In genomic region chr12:98370976-98371375, GRCh38 we compare ENCODE assay signal across 17 cellular contexts.
DNase-seq lines count a peak whose midpoint lies in the region; ATAC-seq and TF ChIP-seq lines count a peak whose summit lies in the region.
"Had no signal": no experiment of that assay in that cellular context is flagged by ENCODE, and none has a peak within 500 bp of the region (broad histone marks: within the 10 kb centered on the region; RNA-seq: fewer than 3 reads in every experiment).

No MANE protein-coding gene starts in this region.

- peak overlapping the region; percentile 17 for H3K27ac Mint-ChIP-seq in T-helper 1 cell treated with Interleukin-12 subunit alpha and Interleukin-12 subunit beta and Interleukin-4 antibody, amounts not matched to agents 30 μg/mL and 1 μg/mL, for 36 hours
- H3K27ac Mint-ChIP-seq in natural killer cell treated with Interleukin-12 subunit alpha and Interleukin-12 subunit beta and Interleukin-15 and Interleukin-18, amount 100 ng/mL, for 72 hours: no peak overlapping the region
- no peak overlapping the region for H3K27ac Mint-ChIP-seq in natural killer cell
- H3K27ac Mint-ChIP-seq in activated T-helper 1 cell treated with anti-CD3 and anti-CD28 coated beads, Interleukin-12 subunit alpha, Interleukin-12 subunit beta, Interleukin-2, Interleukin-4 antibody, amounts not matched to agents 30 ng/mL and 10 ng/mL and 1 ng/mL, durations not matched to agents 14 hours and 24 hours and 36 hours: no peak overlapping the region
- no peak overlapping the region for H3K27ac Mint-ChIP-seq in type B pancreatic cell

- peaks cover 12% of the 10 kb centered on the region for H3K9me3 Mint-ChIP-seq in T-helper 1 cell treated with Interleukin-12 subunit alpha and Interleukin-12 subunit beta and Interleukin-4 antibody, amounts not matched to agents 30 μg/mL and 1 μg/mL, for 36 hours
- H3K9me3 Mint-ChIP-seq in natural killer cell treated with Interleukin-12 subunit alpha and Interleukin-12 subunit beta and Interleukin-15 and Interleukin-18, amount 100 ng/mL, for 72 hours: no peaks in the 10 kb centered on the region
- no peaks in the 10 kb centered on the region for H3K9me3 Mint-ChIP-seq in natural killer cell
- no peaks in the 10 kb centered on the region for H3K9me3 Mint-ChIP-seq in activated T-helper 1 cell treated with anti-CD3 and anti-CD28 coated beads, Interleukin-12 subunit alpha, Interleukin-12 subunit beta, Interleukin-2, Interleukin-4 antibody, amounts not matched to agents 30 ng/mL and 10 ng/mL and 1 ng/mL, durations not matched to agents 14 hours and 24 hours and 36 hours
- H3K9me3 Mint-ChIP-seq in type B pancreatic cell: no peaks in the 10 kb centered on the region

- H3K9me3 ChIP-seq in right atrium auricular region: no peaks in the 10 kb centered on the region
- H3K9me3 ChIP-seq in PC-3 (ENCODE audit: low read length): no peaks in the 10 kb centered on the region

- no TSS peak for BruUV-seq in PC-3 (replicated peaks; lab: Mats Ljungman, UMichigan)

- H3K27me3 ChIP-seq in right atrium auricular region (no peaks in the 10 kb centered on the region), PC-3 (ENCODE audit: low read length) (peaks cover 66% of the 10 kb centered on the region)

- no peaks in the 10 kb centered on the region for H3K9me2 ChIP-seq in PC-3 (replicated peaks; ENCODE audit: low read length)

- H3K79me2 ChIP-seq in PC-3 (ENCODE audit: low read length): no peaks in the 10 kb centered on the region

- DNase-seq in T-helper 1 cell (no peak), natural killer cell (no peak), type B pancreatic cell (ENCODE audit: extremely low spot score, unreplicated experiment) (no peak), right atrium auricular region (ENCODE audit: low spot score) (no peak), PC-3 (no peak)
- no peak for DNase-seq in natural killer cell treated with Interleukin-12 subunit alpha and Interleukin-12 subunit beta and Interleukin-15 and Interleukin-18, amount 100 ng/mL, for 72 hours (ENCODE audit: low spot score)
- no peak for DNase-seq in activated T-helper 1 cell treated with anti-CD3 and anti-CD28 coated beads, Interleukin-12 subunit alpha, Interleukin-12 subunit beta, Interleukin-2, Interleukin-4 antibody, amounts not matched to agents 30 ng/mL and 10 ng/mL and 1 ng/mL, durations not matched to agents 14 hours and 24 hours and 36 hours (ENCODE audit: low spot score)
- DNase-seq: HCEC 1CT; Karpas-422; NCI-H1105; NCI-H1694; NCI-H2227 treated with DMSO at 0.1 percent for 48 hours; NK-92 treated with Interleukin-12 subunit alpha and Interleukin-12 subunit beta, amount 100 ng/mL, for 24 hours; OCI-M1; RPMI8226 had no signal

- H3K4me3 Mint-ChIP-seq in T-helper 1 cell treated with Interleukin-12 subunit alpha and Interleukin-12 subunit beta and Interleukin-4 antibody, amounts not matched to agents 30 μg/mL and 1 μg/mL, for 36 hours: peak overlapping the region; percentile 32
- peak overlapping the region; percentile 63 for H3K4me3 Mint-ChIP-seq in natural killer cell treated with Interleukin-12 subunit alpha and Interleukin-12 subunit beta and Interleukin-15 and Interleukin-18, amount 100 ng/mL, for 72 hours
- H3K4me3 Mint-ChIP-seq in natural killer cell (no peak overlapping the region), type B pancreatic cell (no peak overlapping the region)
- peak overlapping the region; percentile 27 for H3K4me3 Mint-ChIP-seq in activated T-helper 1 cell treated with anti-CD3 and anti-CD28 coated beads, Interleukin-12 subunit alpha, Interleukin-12 subunit beta, Interleukin-2, Interleukin-4 antibody, amounts not matched to agents 30 ng/mL and 10 ng/mL and 1 ng/mL, durations not matched to agents 14 hours and 24 hours and 36 hours
- H3K4me3 Mint-ChIP-seq: CD14-positive monocyte had no signal

- H3K4me1 ChIP-seq in right atrium auricular region (no peaks in the 10 kb centered on the region), PC-3 (ENCODE audit: insufficient read depth, low read length) (no peaks in the 10 kb centered on the region)

- no peak overlapping the region for H3K27ac ChIP-seq in right atrium auricular region
- H3K27ac ChIP-seq in PC-3 (ENCODE audit: low read length): no peak overlapping the region

- no peaks in the 10 kb centered on the region for H4K20me1 ChIP-seq in PC-3 (ENCODE audit: low read length)

- intact Hi-C loops in natural killer cell (cut with micrococcal nuclease) (no loop called here), PC-3 (cut with micrococcal nuclease) (loop anchor here (5.0 kb wide), 1 partner anchor 1224 kb away; no protein-coding TSS in a partner anchor)
- intact Hi-C loops in activated T-helper 1 cell treated with anti-CD3 and anti-CD28 coated beads, Interleukin-12 subunit alpha, Interleukin-12 subunit beta, Interleukin-2, Interleukin-4 antibody, amounts not matched to agents 30 ng/mL and 10 ng/mL and 1 ng/mL, durations not matched to agents 14 hours and 24 hours and 36 hours (cut with micrococcal nuclease): loop anchor here (1.0 kb wide), 1 partner anchor 1793 kb away; no protein-coding TSS in a partner anchor

- H3K4me3 ChIP-seq in right atrium auricular region (no peak overlapping the region), PC-3 (ENCODE audit: low read length) (no peak overlapping the region)

- H3K27me3 Mint-ChIP-seq in T-helper 1 cell treated with Interleukin-12 subunit alpha and Interleukin-12 subunit beta and Interleukin-4 antibody, amounts not matched to agents 30 μg/mL and 1 μg/mL, for 36 hours (ENCODE audit: low read depth): peaks cover 22% of the 10 kb centered on the region
- peaks cover 19 to 26% of the 10 kb centered on the region in 2 donors for H3K27me3 Mint-ChIP-seq in natural killer cell treated with Interleukin-12 subunit alpha and Interleukin-12 subunit beta and Interleukin-15 and Interleukin-18, amount 100 ng/mL, for 72 hours
- H3K27me3 Mint-ChIP-seq in natural killer cell (ENCODE audit: low read depth in 2 of 2) (peaks cover 25 to 40% of the 10 kb centered on the region in 2 donors), type B pancreatic cell (peaks cover 14% of the 10 kb centered on the region)
- H3K27me3 Mint-ChIP-seq in activated T-helper 1 cell treated with anti-CD3 and anti-CD28 coated beads, Interleukin-12 subunit alpha, Interleukin-12 subunit beta, Interleukin-2, Interleukin-4 antibody, amounts not matched to agents 30 ng/mL and 10 ng/mL and 1 ng/mL, durations not matched to agents 14 hours and 24 hours and 36 hours (ENCODE audit: insufficient read depth): peaks cover 18% of the 10 kb centered on the region

- no peak overlapping the region for H2AFZ ChIP-seq in PC-3 (ENCODE audit: low read length)

- no peak overlapping the region for H3K9ac ChIP-seq in PC-3 (ENCODE audit: low read length)

- H3F3A ChIP-seq in PC-3 (ENCODE audit: low read length, unreplicated experiment): no peaks in the 10 kb centered on the region

- no peak for ATAC-seq in natural killer cell treated with Interleukin-12 subunit alpha and Interleukin-12 subunit beta and Interleukin-15 and Interleukin-18, amount 100 ng/mL, for 72 hours
- ATAC-seq in natural killer cell (no peak), PC-3 (no peak)

- POLR2A ChIA-PET in PC-3 (lab: Charles Lee; ENCODE audit: unreplicated experiment): no interaction called here

- peaks cover 4% of the 10 kb centered on the region for H3K36me3 Mint-ChIP-seq in T-helper 1 cell treated with Interleukin-12 subunit alpha and Interleukin-12 subunit beta and Interleukin-4 antibody, amounts not matched to agents 30 μg/mL and 1 μg/mL, for 36 hours (ENCODE audit: low read depth)
- H3K36me3 Mint-ChIP-seq in natural killer cell treated with Interleukin-12 subunit alpha and Interleukin-12 subunit beta and Interleukin-15 and Interleukin-18, amount 100 ng/mL, for 72 hours: no peaks in the 10 kb centered on the region
- H3K36me3 Mint-ChIP-seq in natural killer cell: no peaks in the 10 kb centered on the region
- H3K36me3 Mint-ChIP-seq in activated T-helper 1 cell treated with anti-CD3 and anti-CD28 coated beads, Interleukin-12 subunit alpha, Interleukin-12 subunit beta, Interleukin-2, Interleukin-4 antibody, amounts not matched to agents 30 ng/mL and 10 ng/mL and 1 ng/mL, durations not matched to agents 14 hours and 24 hours and 36 hours (ENCODE audit: low read depth): no peaks in the 10 kb centered on the region
- no peaks in the 10 kb centered on the region for H3K36me3 Mint-ChIP-seq in type B pancreatic cell
- H3K36me3 Mint-ChIP-seq: CD14-positive monocyte had no signal

- H3K36me3 ChIP-seq in right atrium auricular region (no peaks in the 10 kb centered on the region), PC-3 (ENCODE audit: low read depth, low read length) (no peaks in the 10 kb centered on the region)

- CTCF ChIA-PET in PC-3 (lab: Charles Lee): no interaction called here

- TF ChIP-seq CTCF in natural killer cell (IDR thresholded peaks at IDR 0.05) (no peak), type B pancreatic cell (conservative IDR thresholded peaks at IDR 0.05) (no peak), right atrium auricular region (IDR thresholded peaks at IDR 0.05) (no peak), PC-3 (conservative IDR thresholded peaks at IDR 0.05; ENCODE audit: low read depth, low read length) (no peak)

- peaks cover 31% of the 10 kb centered on the region for H3K4me1 Mint-ChIP-seq in T-helper 1 cell treated with Interleukin-12 subunit alpha and Interleukin-12 subunit beta and Interleukin-4 antibody, amounts not matched to agents 30 μg/mL and 1 μg/mL, for 36 hours (ENCODE audit: low read depth)
- H3K4me1 Mint-ChIP-seq in natural killer cell treated with Interleukin-12 subunit alpha and Interleukin-12 subunit beta and Interleukin-15 and Interleukin-18, amount 100 ng/mL, for 72 hours (ENCODE audit: low read depth in 2 of 2): peaks cover 16 to 24% of the 10 kb centered on the region in 2 donors
- H3K4me1 Mint-ChIP-seq in natural killer cell: peaks cover 11% of the 10 kb centered on the region in 2 donors
- peaks cover 32% of the 10 kb centered on the region for H3K4me1 Mint-ChIP-seq in activated T-helper 1 cell treated with anti-CD3 and anti-CD28 coated beads, Interleukin-12 subunit alpha, Interleukin-12 subunit beta, Interleukin-2, Interleukin-4 antibody, amounts not matched to agents 30 ng/mL and 10 ng/mL and 1 ng/mL, durations not matched to agents 14 hours and 24 hours and 36 hours (ENCODE audit: low read depth)
- peaks cover 12% of the 10 kb centered on the region for H3K4me1 Mint-ChIP-seq in type B pancreatic cell (ENCODE audit: unreplicated experiment)

- no peak overlapping the region for H3K4me2 ChIP-seq in PC-3 (ENCODE audit: low read length)

Comparison
In these comparisons a context has a peak if more than half of its experiments do, and no peak if none do; other contexts are left out.
1. H3K4me3 Mint-ChIP-seq: peak in T-helper 1 cell treated with Interleukin-12 subunit alpha and Interleukin-12 subunit beta and Interleukin-4 antibody, amounts not matched to agents 30 μg/mL and 1 μg/mL, for 36 hours (single experiment), natural killer cell treated with Interleukin-12 subunit alpha and Interleukin-12 subunit beta and Interleukin-15 and Interleukin-18, amount 100 ng/mL, for 72 hours (single experiment) and activated T-helper 1 cell treated with anti-CD3 and anti-CD28 coated beads, Interleukin-12 subunit alpha, Interleukin-12 subunit beta, Interleukin-2, Interleukin-4 antibody, amounts not matched to agents 30 ng/mL and 10 ng/mL and 1 ng/mL, durations not matched to agents 14 hours and 24 hours and 36 hours (single experiment); none in natural killer cell (single experiment) and type B pancreatic cell (single experiment).